8 cellular contexts compared by ENCODE assay signal in genomic region chr4:118566003-118566513, GRCh38.
A peak's percentile ranks its signal among the peaks of the same experiment; 100 is the strongest.
DNase-seq lines count a peak whose midpoint lies in the region; ATAC-seq, FAIRE-seq and TF ChIP-seq lines count a peak whose summit lies in the region.
"Not testable (repeated sequence)": the region's sequence is repeated elsewhere in the genome, so short reads cannot be mapped to it uniquely, and the experiment has no call there.

No MANE protein-coding gene starts in this region.

- CTCF ChIA-PET in A673 (lab: Charles Lee) = not testable (repeated sequence)

- DNase-seq in A673 (ENCODE audit: low spot score) (peak; percentile 53), LHCN-M2 (ENCODE audit: low read depth) (peak; percentile 99), NOMO-1 treated with dmso at 0.1 percent for 144 hours (lab: John Stamatoyannopoulos, UW; ENCODE audit: unreplicated experiment) (peak; percentile 1), astrocyte of the spinal cord (ENCODE audit: low read depth, low spot score) (peak; percentile 90), iris pigment epithelial cell (ENCODE audit: low read depth) (peak; percentile 17)
- not testable (repeated sequence) for DNase-seq in GM18507 (ENCODE audit: extremely low spot score, insufficient read length, low read depth)

- H3K27me3 ChIP-seq in A673 (replicated peaks; ENCODE audit: insufficient read depth, low read depth, low read length, poor library complexity) = not testable (repeated sequence)

- FAIRE-seq in GM18507 (lab: Jason Lieb, UNC) = peak; percentile 81

- H3K27ac ChIP-seq in A673 (ENCODE audit: low read depth, low read length, poor library complexity, severe bottlenecking) = not testable (repeated sequence)

- H3K36me3 ChIP-seq in A673 (ENCODE audit: insufficient read depth, low read length, poor library complexity, severe bottlenecking) = not testable (repeated sequence)

- intact Hi-C loops in A673 (cut with micrococcal nuclease; ENCODE audit: unreplicated experiment) = not testable (repeated sequence)

- H3K4me1 ChIP-seq in A673 (ENCODE audit: insufficient read depth, low read length, poor library complexity, severe bottlenecking) = not testable (repeated sequence)

- not testable (repeated sequence) for H3K9me3 ChIP-seq in A673 (ENCODE audit: low read depth, low read length, poor library complexity, severe bottlenecking)

- in situ Hi-C loops in astrocyte of the spinal cord (cut with HindIII; ENCODE audit: low sequenced_read_pairs) = not testable (repeated sequence)

- not testable (repeated sequence) for BruUV-seq in A673 (replicated peaks; lab: Mats Ljungman, UMichigan)

- not testable (repeated sequence) for TF ChIP-seq CTCF in A673 (conservative IDR thresholded peaks at IDR 0.05; ENCODE audit: low read depth, low read length); astrocyte of the spinal cord (IDR thresholded peaks at IDR 0.05; ENCODE audit: low read depth, low read length)

- POLR2A ChIA-PET in A673 (lab: Charles Lee; ENCODE audit: low non-redundant PET) = not testable (repeated sequence)

- ATAC-seq in GM21515 (IDR thresholded peaks at IDR 0.05; ENCODE audit: unreplicated experiment) (peak; percentile 81), HG02970 (IDR thresholded peaks at IDR 0.05; ENCODE audit: low FRiP score, unreplicated experiment) (peak; percentile 64)

- not testable (repeated sequence) for H3K4me3 ChIP-seq in A673 (ENCODE audit: low read depth, low read length, poor library complexity, severe bottlenecking); astrocyte of the spinal cord (ENCODE audit: low read depth, low read length)
